ENCODE assay signal across 17 cellular contexts in genomic region chr6:126696921-126697693, GRCh38.
DNase-seq lines count a peak whose midpoint lies in the region; ATAC-seq lines count a peak whose summit lies in the region.
"Had no signal": no experiment of that assay in that cellular context is flagged by ENCODE, and none has a peak within 500 bp of the region (broad histone marks: within the 10 kb centered on the region; RNA-seq: fewer than 3 reads in every experiment).

No MANE protein-coding gene starts in this region.

- no peaks in the 10 kb centered on the region for H3K9me3 Mint-ChIP-seq in activated T-cell treated with anti-CD3 and anti-CD28 coated beads, Interleukin-2, amount 50 U/mL, for 24 hours

- no peak overlapping the region for H3K27ac Mint-ChIP-seq in activated T-cell treated with anti-CD3 and anti-CD28 coated beads, Interleukin-2, amount 50 U/mL, for 24 hours
- H3K27ac Mint-ChIP-seq: T-helper 17 cell had no signal

- peak overlapping the region; percentile 95 for H2BK5ac ChIP-seq in mesendoderm (ENCODE audit: low read length)

- WGBS in mesendoderm (ENCODE audit: extremely low coverage, insufficient coverage, low lambda C conversion rate) = no CpG with 5 or more reads among the region's 5 CpGs

- H4K8ac ChIP-seq in mesendoderm (ENCODE audit: low read depth, low read length) = no peak overlapping the region

- H3K4me1 ChIP-seq in adipocyte (ENCODE audit: control insufficient read depth, insufficient read depth, low read length) (peaks cover 4% of the 10 kb centered on the region), mesendoderm (ENCODE audit: control insufficient read depth, low read depth, low read length) (peaks cover 8% of the 10 kb centered on the region)
- H3K4me1 ChIP-seq: ascending aorta had no signal

- no peaks in the 10 kb centered on the region for H3K27me3 ChIP-seq in adipocyte (replicated peaks; ENCODE audit: control insufficient read depth, insufficient read depth, low read length)
- H3K27me3 ChIP-seq in mesendoderm (ENCODE audit: insufficient read depth, low read length, poor library complexity) = no peaks in the 10 kb centered on the region
- H3K27me3 ChIP-seq: ascending aorta had no signal

- H3K79me2 ChIP-seq in mesendoderm (ENCODE audit: control insufficient read depth, insufficient read depth, low read length) = no peaks in the 10 kb centered on the region

- peak overlapping the region; percentile 84 for H3K56ac ChIP-seq in mesendoderm (ENCODE audit: low read length)

- H3K4me1 Mint-ChIP-seq in activated T-cell treated with anti-CD3 and anti-CD28 coated beads, Interleukin-2, amount 50 U/mL, for 24 hours (ENCODE audit: low read depth) = no peaks in the 10 kb centered on the region

- H3K79me1 ChIP-seq in mesendoderm (ENCODE audit: low read length) = no peaks in the 10 kb centered on the region

- H3K27me3 Mint-ChIP-seq in activated T-cell treated with anti-CD3 and anti-CD28 coated beads, Interleukin-2, amount 50 U/mL, for 24 hours = no peaks in the 10 kb centered on the region
- H3K27me3 Mint-ChIP-seq: T-helper 17 cell had no signal

- H3K9ac ChIP-seq in adipocyte (ENCODE audit: low read length) (no peak overlapping the region), mesendoderm (ENCODE audit: low read length) (peak overlapping the region; percentile 49)

- peak overlapping the region; percentile 87 for H3K4ac ChIP-seq in mesendoderm (ENCODE audit: low read depth, low read length)

- H3K4me3 ChIP-seq in adipocyte (ENCODE audit: low read length) (no peak overlapping the region), mesendoderm (ENCODE audit: low read length) (no peak overlapping the region)
- H3K4me3 ChIP-seq: ascending aorta had no signal

- DNase-seq in AG08395 (ENCODE audit: low spot score) (peak; percentile 8), NCI-H1092 (lab: John Stamatoyannopoulos, UW) (peak; percentile 75), adipocyte (ENCODE audit: low read depth) (peak; percentile 71), mesendoderm (peak; percentile 79), SIG-M5 treated with dmso at 0.1 percent for 504 hours (lab: John Stamatoyannopoulos, UW; ENCODE audit: unreplicated experiment) (no peak), anterior cingulate cortex (lab: John Stamatoyannopoulos, UW) (no peak)
- DNase-seq in activated T-cell treated with anti-CD3 and anti-CD28 coated beads, Interleukin-2, amount 50 U/mL, for 24 hours = no peak
- DNase-seq: activated effector memory CD4-positive, alpha-beta T cell treated with Interleukin-2 at 50 U/mL for 16 hours; glutamatergic neuron; Kasumi-1; midbrain; NCI-H1694; stimulated activated naive CD4-positive, alpha-beta T cell treated with Interleukin-2 at 50 U/mL for 16 hours; T-helper 17 cell had no signal

- no peak for ATAC-seq in GM19023 (IDR thresholded peaks at IDR 0.05; ENCODE audit: unreplicated experiment)
- ATAC-seq: T-helper 17 cell had no signal

- peak overlapping the region; percentile 29 for H3K23ac ChIP-seq in mesendoderm (ENCODE audit: low read length)

- H3K4me2 ChIP-seq in mesendoderm (ENCODE audit: low read length) = no peak overlapping the region

- H3K4me3 Mint-ChIP-seq in activated T-cell treated with anti-CD3 and anti-CD28 coated beads, Interleukin-2, amount 50 U/mL, for 24 hours = no peak overlapping the region
- H3K4me3 Mint-ChIP-seq: T-helper 17 cell had no signal

- H3K36me3 ChIP-seq in adipocyte (ENCODE audit: control insufficient read depth, insufficient read depth, low read length, severe bottlenecking) (no peaks in the 10 kb centered on the region), mesendoderm (ENCODE audit: control insufficient read depth, insufficient read depth, low read length) (no peaks in the 10 kb centered on the region)
- H3K36me3 ChIP-seq: ascending aorta had no signal

- peak overlapping the region; percentile 8 for H3K27ac ChIP-seq in mesendoderm (ENCODE audit: low read depth, low read length)
- H3K27ac ChIP-seq: ascending aorta, epithelial cell of prostate had no signal

- peak overlapping the region; percentile 57 for H2BK15ac ChIP-seq in mesendoderm (replicated peaks; ENCODE audit: low read depth)

- peak overlapping the region; percentile 92 for H2BK120ac ChIP-seq in mesendoderm (ENCODE audit: low read depth, low read length)

- no peaks in the 10 kb centered on the region for H3K36me3 Mint-ChIP-seq in activated T-cell treated with anti-CD3 and anti-CD28 coated beads, Interleukin-2, amount 50 U/mL, for 24 hours (ENCODE audit: low read depth)

- H4K5ac ChIP-seq in mesendoderm (ENCODE audit: low read length) = peak overlapping the region; percentile 89

- peak overlapping the region; percentile 88 for H3K18ac ChIP-seq in mesendoderm (ENCODE audit: low read length)

- peaks cover 4% of the 10 kb centered on the region for H3K9me3 ChIP-seq in adipocyte (ENCODE audit: control insufficient read depth, low read length)
- H3K9me3 ChIP-seq: ascending aorta had no signal

- H2AK5ac ChIP-seq in mesendoderm (ENCODE audit: low read length) = peak overlapping the region; percentile 7

Comparison
In these comparisons a context has a peak if more than half of its experiments do, and no peak if none do; other contexts are left out.
1. DNase-seq: peak in AG08395 (single experiment), NCI-H1092 (single experiment), adipocyte (single experiment) and mesendoderm (single experiment); none in activated T-cell treated with anti-CD3 and anti-CD28 coated beads, Interleukin-2, amount 50 U/mL, for 24 hours (single experiment), SIG-M5 treated with dmso at 0.1 percent for 504 hours (single experiment) and anterior cingulate cortex (0 of 58).